ENCODE assay signal across 1 cellular context in the genomic region with DNA sequence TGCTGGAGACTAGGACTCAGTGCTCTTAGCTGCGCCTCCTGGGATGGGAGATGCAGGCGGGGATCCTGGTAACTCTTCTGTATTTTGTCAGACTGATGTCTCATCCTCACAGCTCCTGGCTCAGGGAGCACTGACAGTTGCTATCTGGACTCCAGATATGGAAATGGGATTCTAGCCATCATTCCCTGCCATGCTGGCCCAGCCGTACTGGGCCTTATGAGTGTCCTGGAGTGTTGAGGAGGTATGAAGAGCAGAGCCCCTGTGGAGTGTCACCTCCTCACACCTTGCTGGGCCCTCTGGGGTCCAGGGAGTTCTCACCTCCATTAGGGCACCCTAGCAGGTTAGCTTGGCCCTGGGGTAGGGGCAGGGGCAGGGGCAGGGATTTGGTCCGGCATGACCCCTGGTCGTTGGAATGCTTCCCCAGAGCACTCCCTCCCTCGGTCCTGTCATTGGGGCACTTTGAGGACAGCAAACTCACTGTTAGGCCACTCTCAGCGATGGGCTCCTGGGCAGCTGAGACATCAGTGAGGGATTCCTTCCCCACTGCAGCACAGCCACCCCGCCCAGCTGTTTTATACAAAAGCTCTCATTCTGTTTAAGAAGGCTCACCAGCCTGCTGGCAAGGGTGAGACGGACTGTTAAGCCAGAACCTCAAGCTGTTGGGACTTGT.
TF ChIP-seq lines count a peak whose summit lies in the region.

No MANE protein-coding gene starts in this region.

TF ChIP-seq in H1, 55 proteins besides CTCF, POLR2A, EP300 and RAD21:
- TF ChIP-seq CBX5 (IDR thresholded peaks at IDR 0.05; ENCODE audit: low read depth, low read length), result no peak
- TF ChIP-seq RNF2 (IDR thresholded peaks at IDR 0.05; ENCODE audit: borderline replicate concordance, low read depth, low read length, missing control alignments, poor library complexity, severe bottlenecking), result no peak
- TF ChIP-seq RXRA (IDR thresholded peaks at IDR 0.05; ENCODE audit: insufficient read depth, low read depth, low read length), result no peak
- TF ChIP-seq SRF (IDR thresholded peaks at IDR 0.05; ENCODE audit: low read depth, low read length), result no peak
- TF ChIP-seq, protein P1, sequence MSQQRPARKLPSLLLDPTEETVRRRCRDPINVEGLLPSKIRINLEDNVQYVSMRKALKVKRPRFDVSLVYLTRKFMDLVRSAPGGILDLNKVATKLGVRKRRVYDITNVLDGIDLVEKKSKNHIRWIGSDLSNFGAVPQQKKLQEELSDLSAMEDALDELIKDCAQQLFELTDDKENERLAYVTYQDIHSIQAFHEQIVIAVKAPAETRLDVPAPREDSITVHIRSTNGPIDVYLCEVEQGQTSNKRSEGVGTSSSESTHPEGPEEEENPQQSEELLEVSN (IDR thresholded peaks at IDR 0.05), result no peak
- TF ChIP-seq EGR1 (IDR thresholded peaks at IDR 0.05; ENCODE audit: borderline replicate concordance, low read depth, low read length), result no peak
- no peak for TF ChIP-seq SP1 (IDR thresholded peaks at IDR 0.05; ENCODE audit: low read depth, low read length)
- no peak for TF ChIP-seq BRCA1 (IDR thresholded peaks at IDR 0.05; ENCODE audit: low read depth, low read length)
- no peak for TF ChIP-seq ZNF274 (IDR thresholded peaks at IDR 0.05; ENCODE audit: borderline replicate concordance, extremely low read depth, low read length)
- TF ChIP-seq, protein P2, sequence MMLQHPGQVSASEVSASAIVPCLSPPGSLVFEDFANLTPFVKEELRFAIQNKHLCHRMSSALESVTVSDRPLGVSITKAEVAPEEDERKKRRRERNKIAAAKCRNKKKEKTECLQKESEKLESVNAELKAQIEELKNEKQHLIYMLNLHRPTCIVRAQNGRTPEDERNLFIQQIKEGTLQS (IDR thresholded peaks at IDR 0.05; ENCODE audit: insufficient read depth, low read depth, low read length), result no peak
- no peak for TF ChIP-seq TCF12 (IDR thresholded peaks at IDR 0.05; ENCODE audit: low read depth, low read length)
- TF ChIP-seq POU5F1 (IDR thresholded peaks at IDR 0.05; ENCODE audit: low read depth, low read length), result no peak
- no peak for TF ChIP-seq YY1 (IDR thresholded peaks at IDR 0.05; ENCODE audit: low read depth, low read length)
- TF ChIP-seq KDM5A (IDR thresholded peaks at IDR 0.05; ENCODE audit: low read length), result no peak
- TF ChIP-seq TBP (IDR thresholded peaks at IDR 0.05; ENCODE audit: low read depth, low read length), result no peak
- TF ChIP-seq, protein P3, sequence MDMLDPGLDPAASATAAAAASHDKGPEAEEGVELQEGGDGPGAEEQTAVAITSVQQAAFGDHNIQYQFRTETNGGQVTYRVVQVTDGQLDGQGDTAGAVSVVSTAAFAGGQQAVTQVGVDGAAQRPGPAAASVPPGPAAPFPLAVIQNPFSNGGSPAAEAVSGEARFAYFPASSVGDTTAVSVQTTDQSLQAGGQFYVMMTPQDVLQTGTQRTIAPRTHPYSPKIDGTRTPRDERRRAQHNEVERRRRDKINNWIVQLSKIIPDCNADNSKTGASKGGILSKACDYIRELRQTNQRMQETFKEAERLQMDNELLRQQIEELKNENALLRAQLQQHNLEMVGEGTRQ (IDR thresholded peaks at IDR 0.05; ENCODE audit: low read length), result no peak
- TF ChIP-seq, protein P4, sequence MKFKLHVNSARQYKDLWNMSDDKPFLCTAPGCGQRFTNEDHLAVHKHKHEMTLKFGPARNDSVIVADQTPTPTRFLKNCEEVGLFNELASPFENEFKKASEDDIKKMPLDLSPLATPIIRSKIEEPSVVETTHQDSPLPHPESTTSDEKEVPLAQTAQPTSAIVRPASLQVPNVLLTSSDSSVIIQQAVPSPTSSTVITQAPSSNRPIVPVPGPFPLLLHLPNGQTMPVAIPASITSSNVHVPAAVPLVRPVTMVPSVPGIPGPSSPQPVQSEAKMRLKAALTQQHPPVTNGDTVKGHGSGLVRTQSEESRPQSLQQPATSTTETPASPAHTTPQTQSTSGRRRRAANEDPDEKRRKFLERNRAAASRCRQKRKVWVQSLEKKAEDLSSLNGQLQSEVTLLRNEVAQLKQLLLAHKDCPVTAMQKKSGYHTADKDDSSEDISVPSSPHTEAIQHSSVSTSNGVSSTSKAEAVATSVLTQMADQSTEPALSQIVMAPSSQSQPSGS (IDR thresholded peaks at IDR 0.05; ENCODE audit: low read length), result no peak
